Comparison of ENCODE assay signal across 1 cellular context in the genomic region with DNA sequence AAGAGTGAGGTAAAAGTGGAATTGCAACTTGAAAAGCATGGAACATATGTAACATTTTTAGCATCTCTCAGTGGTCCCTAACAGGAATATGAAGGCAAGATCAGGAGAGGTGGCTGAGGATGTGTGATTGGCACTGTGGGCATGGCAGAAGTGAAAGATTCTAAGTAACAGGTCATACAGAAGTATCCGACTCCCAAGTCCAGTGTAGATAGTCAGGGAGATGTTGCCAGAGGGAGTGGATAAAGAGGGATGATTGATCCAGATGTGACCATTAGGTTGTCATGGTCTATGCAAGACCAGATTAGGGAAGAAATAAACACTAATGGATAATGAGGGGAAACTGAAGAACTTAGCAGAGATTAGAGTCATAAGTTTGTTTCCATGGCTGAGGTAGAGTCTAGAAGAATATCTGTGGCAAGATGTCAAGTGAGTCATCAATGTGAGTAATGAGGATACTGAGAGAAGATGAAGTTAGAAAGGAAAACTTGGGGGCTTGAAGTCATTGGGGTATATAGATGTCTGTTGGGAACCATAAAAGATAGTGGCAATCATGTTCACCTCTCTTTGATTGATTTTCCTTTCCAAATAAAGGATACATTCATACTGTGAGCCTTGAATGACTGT.
A peak's percentile ranks its signal among the peaks of the same experiment; 100 is the strongest.
TF ChIP-seq lines count a peak whose summit lies in the region.

No MANE protein-coding gene starts in this region.

TF ChIP-seq in K562, 482 proteins besides CTCF, POLR2A, EP300 and RAD21 (continued from another document):
- no peak for TF ChIP-seq PKNOX1 (IDR thresholded peaks at IDR 0.05)
- peak; percentile 57 for TF ChIP-seq MEIS2 (IDR thresholded peaks at IDR 0.05; ENCODE audit: partially characterized antibody)
- TF ChIP-seq FOSL1 (tag; conservative IDR thresholded peaks at IDR 0.05) = peak; percentile 72
- TF ChIP-seq U2AF2 (optimal IDR thresholded peaks at IDR 0.05; ENCODE audit: low read depth, low read length) = no peak
- TF ChIP-seq ZC3H4 (CRISPR knock-in tag; IDR thresholded peaks at IDR 0.05; ENCODE audit: borderline replicate concordance) = no peak
- TF ChIP-seq PCBP1 (IDR thresholded peaks at IDR 0.05; ENCODE audit: low read depth, low read length, poor library complexity, severe bottlenecking) = no peak
- TF ChIP-seq, protein P1, sequence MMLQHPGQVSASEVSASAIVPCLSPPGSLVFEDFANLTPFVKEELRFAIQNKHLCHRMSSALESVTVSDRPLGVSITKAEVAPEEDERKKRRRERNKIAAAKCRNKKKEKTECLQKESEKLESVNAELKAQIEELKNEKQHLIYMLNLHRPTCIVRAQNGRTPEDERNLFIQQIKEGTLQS (IDR thresholded peaks at IDR 0.05) = peak; percentile 42
- TF ChIP-seq, protein P1 (CRISPR knock-in tag; conservative IDR thresholded peaks at IDR 0.05) = no peak
